In genomic region chr22:24061124-24061684, GRCh38 we compare ENCODE assay signal across 25 cellular contexts. TPM values are rescaled to one million over a fixed set of nuclear protein-coding genes. Genes with fewer than 3 reads are reported as not detected.
DNase-seq lines count a peak whose midpoint lies in the region; ATAC-seq and TF ChIP-seq lines count a peak whose summit lies in the region.
"Had no signal": no experiment of that assay in that cellular context is flagged by ENCODE, and none has a peak within 500 bp of the region (broad histone marks: within the 10 kb centered on the region; RNA-seq: fewer than 3 reads in every experiment).

No MANE protein-coding gene starts in this region.

- ATAC-seq in lower lobe of right lung: no peak
- ATAC-seq in upper lobe of right lung: no peak

- H3K27ac ChIP-seq in left ventricle myocardium inferior (replicated peaks): peak overlapping the region; percentile 52
- H3K27ac ChIP-seq in right atrium auricular region: peak overlapping the region in 1 of 2 donors; percentile 33
- peak overlapping the region; percentile 65 for H3K27ac ChIP-seq in VCaP
- peak overlapping the region; percentile 51 for H3K27ac ChIP-seq in lower lobe of right lung
- H3K27ac ChIP-seq in upper lobe of right lung: peak overlapping the region; percentile 66
- H3K27ac ChIP-seq: epithelial cell of prostate, right lobe of liver had no signal

- intact Hi-C loops in left ventricle myocardium inferior (cut with micrococcal nuclease): no loop called here
- intact Hi-C loops in lower lobe of right lung (cut with DNase I): no loop called here
- intact Hi-C loops in upper lobe of right lung (cut with DNase I): no loop called here

- H3K27me3 ChIP-seq in left ventricle myocardium inferior (ENCODE audit: low read depth) (no peaks in the 10 kb centered on the region), right atrium auricular region (no peaks in the 10 kb centered on the region), lower lobe of right lung (ENCODE audit: low read depth) (no peaks in the 10 kb centered on the region), upper lobe of right lung (no peaks in the 10 kb centered on the region)
- H3K27me3 ChIP-seq: BE2C, right lobe of liver had no signal

- no peaks in the 10 kb centered on the region for H3K9me3 ChIP-seq in left ventricle myocardium inferior (replicated peaks)
- no peaks in the 10 kb centered on the region for H3K9me3 ChIP-seq in right atrium auricular region
- no peaks in the 10 kb centered on the region for H3K9me3 ChIP-seq in lower lobe of right lung
- no peaks in the 10 kb centered on the region for H3K9me3 ChIP-seq in upper lobe of right lung
- H3K9me3 ChIP-seq: BE2C, right lobe of liver had no signal

- H3K4me3 ChIP-seq in left ventricle myocardium inferior: no peak overlapping the region
- no peak overlapping the region for H3K4me3 ChIP-seq in right atrium auricular region
- no peak overlapping the region for H3K4me3 ChIP-seq in lower lobe of right lung
- H3K4me3 ChIP-seq in upper lobe of right lung: no peak overlapping the region
- H3K4me3 ChIP-seq: right lobe of liver had no signal

- TF ChIP-seq CTCF in left ventricle myocardium inferior (IDR thresholded peaks at IDR 0.05; ENCODE audit: borderline replicate concordance) (no peak), right atrium auricular region (IDR thresholded peaks at IDR 0.05) (no peak), VCaP (conservative IDR thresholded peaks at IDR 0.05) (no peak), lower lobe of right lung (IDR thresholded peaks at IDR 0.05) (no peak), upper lobe of right lung (IDR thresholded peaks at IDR 0.05) (no peak)

- H3K4me1 ChIP-seq in left ventricle myocardium inferior (peaks cover 36% of the 10 kb centered on the region), right atrium auricular region (peaks cover 0 to 30% of the 10 kb centered on the region in 2 donors), lower lobe of right lung (peaks cover 12% of the 10 kb centered on the region), upper lobe of right lung (peaks cover 12% of the 10 kb centered on the region)
- H3K4me1 ChIP-seq: BE2C had no signal

- DNase-seq in left ventricle myocardium inferior (no peak), right atrium auricular region (ENCODE audit: low spot score) (no peak), lower lobe of right lung (no peak), upper lobe of right lung (no peak), putamen (ENCODE audit: low spot score) (no peak), iPS-NIHi11 (ENCODE audit: low spot score) (no peak), NCI-H1417 (lab: John Stamatoyannopoulos, UW) (no peak)
- DNase-seq: activated CD4-positive, alpha-beta T cell treated with anti-CD3 and anti-CD28 coated beads, Interleukin-2, amount 50 U/mL, for 48 hours; activated CD4-positive, CD25-positive, alpha-beta regulatory T cell; activated naive CD4-positive, alpha-beta T cell treated with anti-CD3 and anti-CD28 coated beads, Interleukin-2, amount 50 U/mL, for 16 hours; BE2C; GDM1; NCI-H1048; NCI-H1694 treated with DMSO at 0.1 percent for 48 hours; posterior cingulate gyrus; RPMI8226; stimulated activated CD4-positive, alpha-beta T cell treated with anti-CD3 and anti-CD28 coated beads, Interleukin-4, amount 100 ng/mL, for 24 hours; trophoblast cell had no signal

- H3K36me3 ChIP-seq in left ventricle myocardium inferior (peaks cover 80% of the 10 kb centered on the region), right atrium auricular region (peaks cover 74% of the 10 kb centered on the region), lower lobe of right lung (peaks cover 82% of the 10 kb centered on the region), upper lobe of right lung (peaks cover 78% of the 10 kb centered on the region)

RNA-seq across cellular contexts. Expression of gene CABIN1, which starts 50.1 kb away (rescaled TPM):
- total RNA-seq in left ventricle myocardium inferior (46.9 TPM), right atrium auricular region (10 to 100 TPM; 27.6 to 27.9 TPM), lower lobe of right lung (88.7 TPM), upper lobe of right lung (92.0 TPM)

RNA-seq across cellular contexts. Expression of gene GSTT4, which starts 56.0 kb away (rescaled TPM):
- total RNA-seq in left ventricle myocardium inferior: not detected
- total RNA-seq in right atrium auricular region: not detected
- not detected for total RNA-seq in lower lobe of right lung
- total RNA-seq in upper lobe of right lung: not detected
- total RNA-seq: activated T-helper 2 cell treated with anti-CD3 and anti-CD28 coated beads, Interferon-gamma antibody, Interleukin-2, Interleukin-4, amounts not matched to agents 10 μg/mL and 5 μg/mL and 100 μg/mL, durations not matched to agents 14 hours and 24 hours and 36 hours; myocyte; NCI-H460; right lobe of liver; SK-MEL-5 had no signal
